Comparison of ENCODE assay signal across 1 cellular context in genomic region chr20:5131502-5131901, GRCh38.
TF ChIP-seq lines count a peak whose summit lies in the region.

No MANE protein-coding gene starts in this region.

TF ChIP-seq in IMR-90, 13 proteins besides CTCF, POLR2A, EP300 and RAD21:
- TF ChIP-seq USF2 (IDR thresholded peaks at IDR 0.05; ENCODE audit: low read depth, low read length) (no peak), ELK1 (IDR thresholded peaks at IDR 0.05; ENCODE audit: borderline replicate concordance, low read depth, low read length) (no peak), CHD1 (IDR thresholded peaks at IDR 0.05; ENCODE audit: low read depth, low read length) (no peak), SMC3 (IDR thresholded peaks at IDR 0.05; ENCODE audit: low read depth, low read length) (no peak), CEBPB (IDR thresholded peaks at IDR 0.05; ENCODE audit: low read depth, low read length) (no peak)
TF ChIP-seq in IMR-90: peak in this region for 0.
